ENCODE assay signal across 15 cellular contexts in genomic region chr7:100268882-100269281, GRCh38. TPM values are rescaled to one million over a fixed set of nuclear protein-coding genes. Genes with fewer than 3 reads are reported as not detected.
DNase-seq lines count a peak whose midpoint lies in the region; ATAC-seq, FAIRE-seq and TF ChIP-seq lines count a peak whose summit lies in the region.
"Not testable (repeated sequence)": the region's sequence is repeated elsewhere in the genome, so short reads cannot be mapped to it uniquely, and the experiment has no call there.
"Had no signal": no experiment of that assay in that cellular context is flagged by ENCODE, and none has a peak within 500 bp of the region (broad histone marks: within the 10 kb centered on the region; RNA-seq: fewer than 3 reads in every experiment).

No MANE protein-coding gene starts in this region.

- H3K27ac Mint-ChIP-seq in T-cell, neural progenitor cell: not testable (repeated sequence)
- peak overlapping the region; percentile 2 for H3K27ac Mint-ChIP-seq in central memory CD8-positive, alpha-beta T cell (ENCODE audit: low read depth)
- H3K27ac Mint-ChIP-seq in progenitor cell of endocrine pancreas: peak overlapping the region; percentile 99

- not testable (repeated sequence) for H3K36me3 Mint-ChIP-seq in T-cell; neural progenitor cell; progenitor cell of endocrine pancreas (ENCODE audit: insufficient read depth)
- peaks cover 13% of the 10 kb centered on the region for H3K36me3 Mint-ChIP-seq in central memory CD8-positive, alpha-beta T cell (ENCODE audit: insufficient read depth)

- not testable (repeated sequence) for H4K20me1 ChIP-seq in HepG2 (ENCODE audit: insufficient read depth, low read length)
- peaks cover 66% of the 10 kb centered on the region for H4K20me1 ChIP-seq in neural progenitor cell (ENCODE audit: low read depth)

- not testable (repeated sequence) for H3K27me3 Mint-ChIP-seq in T-cell; central memory CD8-positive, alpha-beta T cell; neural progenitor cell (ENCODE audit: insufficient read depth, low read depth); progenitor cell of endocrine pancreas

- TF ChIP-seq CTCF in A549 (IDR thresholded peaks at IDR 0.05); HEK293 (tag by site-specific recombination; IDR thresholded peaks at IDR 0.05); HepG2 (CRISPR knock-in tag; IDR thresholded peaks at IDR 0.05); neural progenitor cell (IDR thresholded peaks at IDR 0.05); progenitor cell of endocrine pancreas (IDR thresholded peaks at IDR 0.05; ENCODE audit: unreplicated experiment): not testable (repeated sequence)

- intact Hi-C loops in HepG2 (cut with micrococcal nuclease; ENCODE audit: unreplicated experiment): not testable (repeated sequence)

- not testable (repeated sequence) for H3K9me3 Mint-ChIP-seq in T-cell; central memory CD8-positive, alpha-beta T cell; neural progenitor cell; progenitor cell of endocrine pancreas (ENCODE audit: low read depth)

- H3K9ac ChIP-seq in HepG2 (ENCODE audit: insufficient read depth, low read depth, low read length); neural progenitor cell: not testable (repeated sequence)

- H3K4me1 ChIP-seq in A549 (peaks cover 60% of the 10 kb centered on the region), HepG2 (ENCODE audit: insufficient read depth, low read length) (peaks cover 52% of the 10 kb centered on the region), neural progenitor cell (peaks cover 25% of the 10 kb centered on the region)
- H3K4me1 ChIP-seq in HEK293 (ENCODE audit: control insufficient read depth, insufficient read depth, low read length): not testable (repeated sequence)

- peak overlapping the region; percentile 87 to 91 for H3K27ac ChIP-seq in A549
- not testable (repeated sequence) for H3K27ac ChIP-seq in HEK293 (ENCODE audit: extremely low read depth, low read depth, low read length); neural progenitor cell
- H3K27ac ChIP-seq in HepG2 (ENCODE audit: extremely low read length, insufficient read depth, low read length): peak overlapping the region; percentile 88

- H3K79me2 ChIP-seq in HepG2 (ENCODE audit: insufficient read depth, low read length) (peaks cover 35% of the 10 kb centered on the region), neural progenitor cell (ENCODE audit: low read depth) (peaks cover 48% of the 10 kb centered on the region)

- not testable (repeated sequence) for H3K27me3 ChIP-seq in HepG2 (ENCODE audit: control insufficient read depth in 1 of 2, insufficient read depth in 2 of 2, low read length in 2 of 2); neural progenitor cell

- not testable (repeated sequence) for DNase-seq in A549 (ENCODE audit: low read depth in 1 of 2, low spot score in 1 of 2); T-cell; central memory CD8-positive, alpha-beta T cell (ENCODE audit: low spot score in 2 of 2); HepG2 (ENCODE audit: low spot score); neural progenitor cell (ENCODE audit: low spot score); progenitor cell of endocrine pancreas (ENCODE audit: low spot score, unreplicated experiment)

- H3K4me3 ChIP-seq in A549; HEK293 (ENCODE audit: low read depth, low read length); HepG2 (replicated peaks in 1 of 3; ENCODE audit: insufficient read depth in 1 of 3, low read depth in 2 of 3, low read length in 3 of 3); neural progenitor cell: not testable (repeated sequence)

- peaks cover 28% of the 10 kb centered on the region for H3F3A ChIP-seq in neural progenitor cell (ENCODE audit: low read depth)

- FAIRE-seq in A549 (lab: Jason Lieb, UNC); HepG2 (lab: Jason Lieb, UNC): not testable (repeated sequence)

- POLR2A ChIA-PET in A549 (lab: Yijun Ruan, JAX); HepG2 (lab: Yijun Ruan, JAX): not testable (repeated sequence)
- POLR2A ChIA-PET in HEK293 (lab: Yijun Ruan, JAX): interaction anchor here (0.6 to 0.8 kb wide), 2 partner anchors 120 to 148 kb away, joined by 3 read pairs; partner anchors contain the start of gene LAMTOR4
- POLR2A ChIA-PET in T-cell (lab: Charles Lee): interaction anchor here in 1 of 2 donors (0.6 kb wide), 2 partner anchors 210 to 350 kb away, joined by 3 to 4 read pairs; no protein-coding TSS in a partner anchor

- in situ Hi-C loops in HepG2 (cut with HindIII; ENCODE audit: extremely low pct_ligation_motif_present, low pct_unique_long_range_greater_than_20kb): not testable (repeated sequence)

- CTCF ChIA-PET in A549 (lab: Yijun Ruan, JAX); HEK293 (lab: Yijun Ruan, JAX); T-cell (lab: Charles Lee); HepG2 (lab: Yijun Ruan, JAX; ENCODE audit: low intra/inter-chr PET ratio, low total read pairs): not testable (repeated sequence)

- H3K36me3 ChIP-seq in HEK293 (ENCODE audit: control insufficient read depth in 2 of 2, insufficient read depth in 1 of 2, low read length in 2 of 2); HepG2 (replicated peaks in 1 of 2; ENCODE audit: control insufficient read depth in 1 of 2, insufficient read depth in 2 of 2, low read length in 2 of 2); neural progenitor cell: not testable (repeated sequence)

- ATAC-seq in A549; T-cell (replicated peaks in 1 of 4); central memory CD8-positive, alpha-beta T cell (replicated peaks; ENCODE audit: extremely low read depth, poor library complexity, severe bottlenecking); HepG2: not testable (repeated sequence)

- TF ChIP-seq POLR2A in A549 (IDR thresholded peaks at IDR 0.05; ENCODE audit: low read length); HepG2 (IDR thresholded peaks at IDR 0.05; ENCODE audit: insufficient read depth in 1 of 2, low read depth in 2 of 2, low read length in 2 of 2): not testable (repeated sequence)

- TF ChIP-seq RAD21 in A549 (conservative IDR thresholded peaks at IDR 0.05 in 1 of 2, IDR thresholded peaks at IDR 0.05 in 1 of 2); HepG2 (CRISPR knock-in tag; IDR thresholded peaks at IDR 0.05): not testable (repeated sequence)

- not testable (repeated sequence) for BruUV-seq in HepG2 (replicated peaks; lab: Mats Ljungman, UMichigan)

- TF ChIP-seq EP300 in A549 (IDR thresholded peaks at IDR 0.05); HepG2 (IDR thresholded peaks at IDR 0.05; ENCODE audit: low read depth in 2 of 2, low read length in 2 of 2); HepG2 (CRISPR knock-in tag; IDR thresholded peaks at IDR 0.05; ENCODE audit: borderline replicate concordance): not testable (repeated sequence)

- not testable (repeated sequence) for H2AFZ ChIP-seq in HepG2 (ENCODE audit: low read length); neural progenitor cell (replicated peaks)

- H3K4me3 Mint-ChIP-seq in T-cell (peak overlapping the region in 2 of 3 donors; percentile 13 to 77), neural progenitor cell (peak overlapping the region; percentile 93), progenitor cell of endocrine pancreas (ENCODE audit: low read depth) (peak overlapping the region; percentile 86)
- H3K4me3 Mint-ChIP-seq in central memory CD8-positive, alpha-beta T cell: not testable (repeated sequence)

- not testable (repeated sequence) for H3K9me3 ChIP-seq in A549; HEK293 (ENCODE audit: control insufficient read depth, insufficient read depth, low read depth, low read length); HepG2 (ENCODE audit: low read length); neural progenitor cell (ENCODE audit: low read depth)

- H3K4me2 ChIP-seq in A549 (peak overlapping the region; percentile 99), HepG2 (ENCODE audit: low read depth, low read length) (peak overlapping the region; percentile 66)
- not testable (repeated sequence) for H3K4me2 ChIP-seq in neural progenitor cell

- peaks cover 12 to 15% (median 14%) of the 10 kb centered on the region in 3 donors for H3K4me1 Mint-ChIP-seq in T-cell
- peaks cover 24% of the 10 kb centered on the region for H3K4me1 Mint-ChIP-seq in central memory CD8-positive, alpha-beta T cell
- peaks cover 28% of the 10 kb centered on the region for H3K4me1 Mint-ChIP-seq in neural progenitor cell
- peaks cover 44% of the 10 kb centered on the region for H3K4me1 Mint-ChIP-seq in progenitor cell of endocrine pancreas (ENCODE audit: low read depth)

- 79% methylated on average over 9 of the region's 11 CpGs for WGBS in A549 (ENCODE audit: missing lambda C conversion rate)
- WGBS in HepG2 (ENCODE audit: low lambda C conversion rate): 78% methylated on average over 11 of the region's 11 CpGs

RNA-seq across cellular contexts. Expression of gene SPDYE3, which starts 38.6 kb away (rescaled TPM):
- polyA plus RNA-seq in A549 (2011; rRNA removed) (0.04 TPM in 1 of 2 replicates, not detected in the other), A549 (2017; fragmentation: RNase III; extraction: RNeasy Plus Mini Kit Qiagen cat#74134 plus additional on column Dnase treatment) (0.04 TPM in 1 of 3 replicates, not detected in the others), HepG2 (2011; rRNA removed) (not detected in 2 replicates)
- polyA plus RNA-seq in A549 (2012; cell fraction: cytosol; rRNA removed): not detected in 2 replicates
- polyA plus RNA-seq in A549 (2012; cell fraction: nucleus; rRNA removed): not detected in 2 replicates
- polyA minus RNA-seq in A549 (2011; rRNA and poly(A)+ RNA removed): not detected in 2 replicates
- total RNA-seq in T-cell (not detected), HepG2 (2016; rRNA removed; fragmentation: Illumina TruSeq; extraction: Trizol) (not detected in 2 replicates), neural progenitor cell (ENCODE audit: low replicate concordance) (not detected in 2 replicates), progenitor cell of endocrine pancreas (not detected in 2 replicates)
- total RNA-seq in HepG2 (2016; cell fraction: cytosol; rRNA removed; fragmentation: Illumina TruSeq; extraction: Trizol; ENCODE audit: low read depth): not detected in 2 replicates
- not detected in 2 replicates for total RNA-seq in HepG2 (2016; cell fraction: insoluble cytoplasmic fraction; rRNA removed; fragmentation: Illumina TruSeq; extraction: Trizol)
- total RNA-seq in HepG2 (2016; cell fraction: membrane; rRNA removed; fragmentation: Illumina TruSeq; extraction: Trizol): not detected in 2 replicates
- total RNA-seq in HepG2 (2016; cell fraction: nucleus; rRNA removed; fragmentation: Illumina TruSeq; extraction: Trizol): not detected in 2 replicates
- polyA plus RNA-seq in HepG2 (2011; cell fraction: cytosol; rRNA removed): not detected in 2 replicates
- not detected in 2 replicates for polyA plus RNA-seq in HepG2 (2011; cell fraction: nucleus; rRNA removed)
- polyA plus RNA-seq in HepG2 (2012): 1.7 and 3.2 TPM in 2 replicates
- polyA plus RNA-seq in HepG2 (2016; cell fraction: cytosol; fragmentation: Illumina TruSeq; extraction: Trizol; ENCODE audit: low read depth): not detected in 2 replicates
- not detected in 2 replicates for polyA plus RNA-seq in HepG2 (2016; cell fraction: insoluble cytoplasmic fraction; fragmentation: Illumina TruSeq; extraction: Trizol; ENCODE audit: low read depth)
- not detected in 2 replicates for polyA plus RNA-seq in HepG2 (2016; cell fraction: membrane; fragmentation: Illumina TruSeq; extraction: Trizol; ENCODE audit: low read depth)
- not detected in 2 replicates for polyA plus RNA-seq in HepG2 (2016; cell fraction: nucleus; fragmentation: Illumina TruSeq; extraction: Trizol; ENCODE audit: insufficient read depth, low read depth)
- not detected in 2 replicates for polyA minus RNA-seq in HepG2 (2011; rRNA and poly(A)+ RNA removed; ENCODE audit: low replicate concordance)
- not detected in 2 replicates for polyA minus RNA-seq in HepG2 (2011; cell fraction: cytosol; rRNA and poly(A)+ RNA removed)
- polyA minus RNA-seq in HepG2 (2011; cell fraction: nucleus; rRNA and poly(A)+ RNA removed): not detected in 2 replicates
- total RNA-seq: A172; CD4-positive, CD25-positive, alpha-beta regulatory T cell; CD8-positive, alpha-beta memory T cell; Daoy; GM23248; H4; HFFc6; HT1080 had no signal

RNA-seq across cellular contexts. Expression of gene PVRIG, which starts 49.1 kb away (rescaled TPM):
- polyA plus RNA-seq in A549 (2011; rRNA removed): not detected in 2 replicates
- not detected in 2 replicates for polyA plus RNA-seq in A549 (2012; cell fraction: cytosol; rRNA removed)
- 0.07 and 0.10 TPM in 2 replicates for polyA plus RNA-seq in A549 (2012; cell fraction: nucleus; rRNA removed)
- not detected in 3 replicates for polyA plus RNA-seq in A549 (2017; fragmentation: RNase III; extraction: RNeasy Plus Mini Kit Qiagen cat#74134 plus additional on column Dnase treatment)
- not detected in 2 replicates for polyA minus RNA-seq in A549 (2011; rRNA and poly(A)+ RNA removed)
- 10 to 100 TPM; 45.0 to 96.8 (median 78.0) TPM for total RNA-seq in T-cell
- not detected in 2 replicates for total RNA-seq in HepG2 (2016; rRNA removed; fragmentation: Illumina TruSeq; extraction: Trizol)
- total RNA-seq in HepG2 (2016; cell fraction: cytosol; rRNA removed; fragmentation: Illumina TruSeq; extraction: Trizol; ENCODE audit: low read depth): not detected in 2 replicates
- total RNA-seq in HepG2 (2016; cell fraction: insoluble cytoplasmic fraction; rRNA removed; fragmentation: Illumina TruSeq; extraction: Trizol): 0.06 TPM in 1 of 2 replicates, not detected in the other
- not detected in 2 replicates for total RNA-seq in HepG2 (2016; cell fraction: membrane; rRNA removed; fragmentation: Illumina TruSeq; extraction: Trizol)
- total RNA-seq in HepG2 (2016; cell fraction: nucleus; rRNA removed; fragmentation: Illumina TruSeq; extraction: Trizol): not detected in 2 replicates
- not detected in 2 replicates for polyA plus RNA-seq in HepG2 (2011; rRNA removed)
- polyA plus RNA-seq in HepG2 (2011; cell fraction: cytosol; rRNA removed): not detected in 2 replicates
- polyA plus RNA-seq in HepG2 (2011; cell fraction: nucleus; rRNA removed): not detected in 2 replicates
- 0.54 TPM in 1 of 2 replicates, not detected in the other for polyA plus RNA-seq in HepG2 (2012)
- not detected in 2 replicates for polyA plus RNA-seq in HepG2 (2016; cell fraction: cytosol; fragmentation: Illumina TruSeq; extraction: Trizol; ENCODE audit: low read depth)
- not detected in 2 replicates for polyA plus RNA-seq in HepG2 (2016; cell fraction: insoluble cytoplasmic fraction; fragmentation: Illumina TruSeq; extraction: Trizol; ENCODE audit: low read depth)
- polyA plus RNA-seq in HepG2 (2016; cell fraction: membrane; fragmentation: Illumina TruSeq; extraction: Trizol; ENCODE audit: low read depth): not detected in 2 replicates
- not detected in 2 replicates for polyA plus RNA-seq in HepG2 (2016; cell fraction: nucleus; fragmentation: Illumina TruSeq; extraction: Trizol; ENCODE audit: insufficient read depth, low read depth)
- polyA minus RNA-seq in HepG2 (2011; rRNA and poly(A)+ RNA removed; ENCODE audit: low replicate concordance): 1.5 TPM in 1 of 2 replicates, not detected in the other
- not detected in 2 replicates for polyA minus RNA-seq in HepG2 (2011; cell fraction: cytosol; rRNA and poly(A)+ RNA removed)
- polyA minus RNA-seq in HepG2 (2011; cell fraction: nucleus; rRNA and poly(A)+ RNA removed): not detected in 2 replicates
- total RNA-seq in neural progenitor cell (ENCODE audit: low replicate concordance): not detected in 2 replicates
- total RNA-seq in progenitor cell of endocrine pancreas: not detected in 2 replicates
- total RNA-seq: A172, Daoy, GM23248, H4, HT1080 had no signal
- polyA plus RNA-seq: GM23248 had no signal

Comparison
In these comparisons a context has a peak if more than half of its experiments do, and no peak if none do; other contexts are left out.
1. RNA of gene PVRIG, which starts 49.1 kb away (total RNA-seq): 45.0 to 96.8 TPM in T-cell; not detected in progenitor cell of endocrine pancreas, 0.06 TPM in HepG2 and not detected in neural progenitor cell; every median in the first group is over 10 times any median in the second.